8 cellular contexts compared by ENCODE assay signal in the genomic region with DNA sequence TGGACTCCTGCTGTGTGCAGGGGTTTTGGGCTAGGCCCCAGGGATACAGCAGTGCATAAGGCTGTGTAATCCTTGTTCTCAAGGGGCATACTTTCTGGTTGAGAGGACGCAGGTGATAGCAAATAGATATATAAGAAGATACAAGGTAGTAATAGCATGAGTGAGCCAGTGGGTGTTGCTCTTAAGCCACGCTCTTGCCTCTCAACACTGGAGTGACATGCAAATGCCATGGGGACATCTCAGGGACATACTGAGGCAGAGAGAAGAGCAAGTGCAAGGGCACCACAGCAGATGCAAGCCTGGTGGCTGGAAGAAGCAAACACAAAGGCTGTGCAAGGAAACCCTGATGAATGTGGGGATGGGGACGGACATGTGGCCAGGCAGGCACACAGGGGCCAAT.
DNase-seq lines count a peak whose midpoint lies in the region; TF ChIP-seq lines count a peak whose summit lies in the region.

No MANE protein-coding gene starts in this region.

- peaks cover 2% of the 10 kb centered on the region for H3K9me3 Mint-ChIP-seq in activated CD4-positive, alpha-beta T cell treated with anti-CD3 and anti-CD28 coated beads, Interleukin-2, amount 10 ng/mL, durations not matched to agents 7 days and 5 days
- H3K9me3 Mint-ChIP-seq in endothelial cell (ENCODE audit: unreplicated experiment), result no peaks in the 10 kb centered on the region
- no peaks in the 10 kb centered on the region for H3K9me3 Mint-ChIP-seq in Calu3 (ENCODE audit: low read depth, unreplicated experiment)

- H3K4me3 ChIP-seq in AG04450 (ENCODE audit: low read depth, low read length) (no peak overlapping the region), LNCaP clone FGC (ENCODE audit: low read depth, low read length) (no peak overlapping the region), kidney epithelial cell (ENCODE audit: low read depth, low read length) (no peak overlapping the region), suprapubic skin (no peak overlapping the region)

- H3K27me3 Mint-ChIP-seq in activated CD4-positive, alpha-beta T cell treated with anti-CD3 and anti-CD28 coated beads, Interleukin-2, amount 10 ng/mL, durations not matched to agents 7 days and 5 days, result no peaks in the 10 kb centered on the region
- H3K27me3 Mint-ChIP-seq in endothelial cell (ENCODE audit: unreplicated experiment), result no peaks in the 10 kb centered on the region
- no peaks in the 10 kb centered on the region for H3K27me3 Mint-ChIP-seq in Calu3 (ENCODE audit: unreplicated experiment)

- H3K27ac Mint-ChIP-seq in activated CD4-positive, alpha-beta T cell treated with anti-CD3 and anti-CD28 coated beads, Interleukin-2, amount 10 ng/mL, durations not matched to agents 7 days and 5 days, result peak overlapping the region; percentile 39
- H3K27ac Mint-ChIP-seq in endothelial cell (ENCODE audit: unreplicated experiment), result no peak overlapping the region
- no peak overlapping the region for H3K27ac Mint-ChIP-seq in Calu3 (ENCODE audit: unreplicated experiment)

- H3K36me3 ChIP-seq in kidney epithelial cell (ENCODE audit: control insufficient read depth, insufficient read depth, low read length) (no peaks in the 10 kb centered on the region), suprapubic skin (no peaks in the 10 kb centered on the region)

- WGBS in suprapubic skin, result 88% methylated on average over 3 of the region's 3 CpGs

- BruUV-seq in Calu3 (replicated peaks; lab: Mats Ljungman, UMichigan), result no TSS peak

- H3K9me3 ChIP-seq in AG04450 (ENCODE audit: control insufficient read depth, insufficient read depth, low read length), result no peaks in the 10 kb centered on the region
- H3K9me3 ChIP-seq in suprapubic skin, result no peaks in the 10 kb centered on the region

- H3K4me3 Mint-ChIP-seq in activated CD4-positive, alpha-beta T cell treated with anti-CD3 and anti-CD28 coated beads, Interleukin-2, amount 10 ng/mL, durations not matched to agents 7 days and 5 days, result no peak overlapping the region
- H3K4me3 Mint-ChIP-seq in endothelial cell (ENCODE audit: unreplicated experiment) (no peak overlapping the region), Calu3 (ENCODE audit: low read depth, unreplicated experiment) (no peak overlapping the region)

- TF ChIP-seq EP300 in suprapubic skin (IDR thresholded peaks at IDR 0.05), result no peak

- H3K4me1 ChIP-seq in suprapubic skin, result peaks cover 6% of the 10 kb centered on the region

- no peaks in the 10 kb centered on the region for H3K27me3 ChIP-seq in AG04450 (ENCODE audit: control insufficient read depth, insufficient read depth, low read length)
- no peaks in the 10 kb centered on the region for H3K27me3 ChIP-seq in kidney epithelial cell (ENCODE audit: control insufficient read depth, insufficient read depth, low read length)
- H3K27me3 ChIP-seq in suprapubic skin, result no peaks in the 10 kb centered on the region

- peaks cover 64% of the 10 kb centered on the region for H3K4me1 Mint-ChIP-seq in activated CD4-positive, alpha-beta T cell treated with anti-CD3 and anti-CD28 coated beads, Interleukin-2, amount 10 ng/mL, durations not matched to agents 7 days and 5 days
- H3K4me1 Mint-ChIP-seq in endothelial cell (ENCODE audit: unreplicated experiment), result peaks cover 6% of the 10 kb centered on the region
- peaks cover 19% of the 10 kb centered on the region for H3K4me1 Mint-ChIP-seq in Calu3 (ENCODE audit: low read depth, unreplicated experiment)

- POLR2A ChIA-PET in AG04450 (lab: Yijun Ruan, JAX), result no interaction called here
- POLR2A ChIA-PET in activated CD4-positive, alpha-beta T cell treated with anti-CD3 and anti-CD28 coated beads, Interleukin-2, amount 10 ng/mL, durations not matched to agents 7 days and 5 days (lab: Charles Lee), result no interaction called here

- intact Hi-C loops in Calu3 (cut with micrococcal nuclease; ENCODE audit: unreplicated experiment), result loop anchor here (1.0 to 10.0 kb wide), 2 partner anchors 195 to 373 kb away; no protein-coding TSS in a partner anchor

- peak; percentile 39; the same call in 1 of the 2 replicates for TF ChIP-seq CTCF in AG04450 (IDR thresholded peaks at IDR 0.05; ENCODE audit: low read depth, low read length)
- peak; percentile 72 for TF ChIP-seq CTCF in GM12874 (IDR thresholded peaks at IDR 0.05; ENCODE audit: insufficient read depth, low read depth, low read length)
- TF ChIP-seq CTCF in LNCaP clone FGC (IDR thresholded peaks at IDR 0.05; ENCODE audit: control insufficient read depth, extremely low read depth, insufficient read depth), result peak; percentile 43
- peak; percentile 30 for TF ChIP-seq CTCF in kidney epithelial cell (IDR thresholded peaks at IDR 0.05; ENCODE audit: insufficient read depth, low read length, poor library complexity, severe bottlenecking)
- TF ChIP-seq CTCF in endothelial cell (IDR thresholded peaks at IDR 0.05; ENCODE audit: unreplicated experiment), result no peak
- TF ChIP-seq CTCF in Calu3 (IDR thresholded peaks at IDR 0.05; ENCODE audit: unreplicated experiment), result no peak
- no peak for TF ChIP-seq CTCF in suprapubic skin (IDR thresholded peaks at IDR 0.05)

- no peak for TF ChIP-seq POLR2A in suprapubic skin (IDR thresholded peaks at IDR 0.05)

- H3K27ac ChIP-seq in AG04450 (ENCODE audit: low read depth, low read length) (no peak overlapping the region), suprapubic skin (no peak overlapping the region)

- peaks cover 13% of the 10 kb centered on the region for H3K36me3 Mint-ChIP-seq in activated CD4-positive, alpha-beta T cell treated with anti-CD3 and anti-CD28 coated beads, Interleukin-2, amount 10 ng/mL, durations not matched to agents 7 days and 5 days (ENCODE audit: low read depth)
- H3K36me3 Mint-ChIP-seq in endothelial cell (ENCODE audit: low read depth, unreplicated experiment) (no peaks in the 10 kb centered on the region), Calu3 (ENCODE audit: insufficient read depth, unreplicated experiment) (peaks cover 6% of the 10 kb centered on the region)

- DNase-seq in AG04450 (ENCODE audit: low read depth, low spot score), result no peak
- DNase-seq in LNCaP clone FGC (ENCODE audit: low read depth), result no peak
- peak; percentile 61 for DNase-seq in activated CD4-positive, alpha-beta T cell treated with anti-CD3 and anti-CD28 coated beads, Interleukin-2, amount 10 ng/mL, durations not matched to agents 7 days and 5 days
- DNase-seq in kidney epithelial cell (ENCODE audit: low read depth), result no peak
- DNase-seq in endothelial cell (ENCODE audit: low spot score), result no peak
- DNase-seq in Calu3, result no peak
- DNase-seq in suprapubic skin (ENCODE audit: low spot score in 2 of 2), result no peak

- CTCF ChIA-PET in AG04450 (lab: Charles Lee), result interaction anchor here (2.0 kb wide), 1 partner anchor 298 kb away, joined by 5 read pairs; no protein-coding TSS in a partner anchor
- CTCF ChIA-PET in activated CD4-positive, alpha-beta T cell treated with anti-CD3 and anti-CD28 coated beads, Interleukin-2, amount 10 ng/mL, durations not matched to agents 7 days and 5 days (lab: Charles Lee), result interaction anchor here (1.8 kb wide), 1 partner anchor 8 kb away, joined by 6 read pairs; no protein-coding TSS in a partner anchor
- CTCF ChIA-PET in Calu3 (lab: Charles Lee), result no interaction called here

Comparison
In these comparisons a context has a peak if more than half of its experiments do, and no peak if none do; other contexts are left out.
1. CTCF ChIP-seq: peak in AG04450 (single experiment), GM12874 (single experiment), LNCaP clone FGC (single experiment) and kidney epithelial cell (single experiment); none in endothelial cell (single experiment), Calu3 (single experiment) and suprapubic skin (0 of 2).